Comparison of ENCODE assay signal across 12 cellular contexts in genomic region chr1:64687725-64688285, GRCh38. TPM values are rescaled to one million over a fixed set of nuclear protein-coding genes. Genes with fewer than 3 reads are reported as not detected.
DNase-seq lines count a peak whose midpoint lies in the region; ATAC-seq lines count a peak whose summit lies in the region.
"Had no signal": no experiment of that assay in that cellular context is flagged by ENCODE, and none has a peak within 500 bp of the region (broad histone marks: within the 10 kb centered on the region; RNA-seq: fewer than 3 reads in every experiment).

No MANE protein-coding gene starts in this region.

- ATAC-seq in HG02571 (IDR thresholded peaks at IDR 0.05; ENCODE audit: unreplicated experiment): no peak
- ATAC-seq in HG03045 (IDR thresholded peaks at IDR 0.05; ENCODE audit: unreplicated experiment): no peak
- ATAC-seq: HCT116 had no signal

- peak; percentile 11 for DNase-seq in DMS53 treated with DMSO at 0.1 percent for 48 hours (lab: John Stamatoyannopoulos, UW; ENCODE audit: unreplicated experiment)
- DNase-seq in NOMO-1 (lab: John Stamatoyannopoulos, UW; ENCODE audit: unreplicated experiment in 2 of 2): peak; percentile 30 to 48
- DNase-seq in dermis microvascular lymphatic vessel endothelial cell (ENCODE audit: low read depth in 2 of 2): peak; percentile 24 to 75
- peak; percentile 52 for DNase-seq in mucosa of gallbladder (ENCODE audit: low spot score)
- DNase-seq in NCI-H345 treated with DMSO at 0.1 percent for 48 hours (lab: John Stamatoyannopoulos, UW; ENCODE audit: unreplicated experiment): no peak
- no peak for DNase-seq in posterior vena cava (ENCODE audit: low spot score)
- DNase-seq: activated naive CD4-positive, alpha-beta T cell treated with Interleukin-2 at 50 U/mL for 16 hours; naive B cell; NCI-H2081 treated with DMSO at 0.1 percent for 48 hours had no signal

- intact Hi-C loops in posterior vena cava (cut with DNase I): loop anchor here in 1 of 2 donors (10.0 kb wide), 1 partner anchor 137 kb away; no protein-coding TSS in a partner anchor

RNA-seq across cellular contexts. Expression of gene RAVER2, which starts 57.1 kb away (rescaled TPM):
- 3.0 and 5.6 TPM in 2 replicates for total RNA-seq in dermis microvascular lymphatic vessel endothelial cell
- total RNA-seq in mucosa of gallbladder: 22.6 TPM
- total RNA-seq in posterior vena cava: 10 to 100 TPM in 1 of 2 donors, 1 to 10 TPM in 1; 8.8 to 11.5 TPM

Comparison
In these comparisons a context has a peak if more than half of its experiments do, and no peak if none do; other contexts are left out.
1. DNase-seq: peak in DMS53 treated with DMSO at 0.1 percent for 48 hours (single experiment), NOMO-1 (2 of 2), dermis microvascular lymphatic vessel endothelial cell (2 of 2) and mucosa of gallbladder (single experiment); none in NCI-H345 treated with DMSO at 0.1 percent for 48 hours (single experiment) and posterior vena cava (single experiment).